Comparison of ENCODE assay signal across 1 cellular context in genomic region chr1:27858072-27858948, GRCh38.
A peak's percentile ranks its signal among the peaks of the same experiment; 100 is the strongest.
TF ChIP-seq lines count a peak whose summit lies in the region.

No MANE protein-coding gene starts in this region.

TF ChIP-seq in K562, 482 proteins besides CTCF, POLR2A, EP300 and RAD21 (continued from another document and continues in another):
- TF ChIP-seq, protein P1, sequence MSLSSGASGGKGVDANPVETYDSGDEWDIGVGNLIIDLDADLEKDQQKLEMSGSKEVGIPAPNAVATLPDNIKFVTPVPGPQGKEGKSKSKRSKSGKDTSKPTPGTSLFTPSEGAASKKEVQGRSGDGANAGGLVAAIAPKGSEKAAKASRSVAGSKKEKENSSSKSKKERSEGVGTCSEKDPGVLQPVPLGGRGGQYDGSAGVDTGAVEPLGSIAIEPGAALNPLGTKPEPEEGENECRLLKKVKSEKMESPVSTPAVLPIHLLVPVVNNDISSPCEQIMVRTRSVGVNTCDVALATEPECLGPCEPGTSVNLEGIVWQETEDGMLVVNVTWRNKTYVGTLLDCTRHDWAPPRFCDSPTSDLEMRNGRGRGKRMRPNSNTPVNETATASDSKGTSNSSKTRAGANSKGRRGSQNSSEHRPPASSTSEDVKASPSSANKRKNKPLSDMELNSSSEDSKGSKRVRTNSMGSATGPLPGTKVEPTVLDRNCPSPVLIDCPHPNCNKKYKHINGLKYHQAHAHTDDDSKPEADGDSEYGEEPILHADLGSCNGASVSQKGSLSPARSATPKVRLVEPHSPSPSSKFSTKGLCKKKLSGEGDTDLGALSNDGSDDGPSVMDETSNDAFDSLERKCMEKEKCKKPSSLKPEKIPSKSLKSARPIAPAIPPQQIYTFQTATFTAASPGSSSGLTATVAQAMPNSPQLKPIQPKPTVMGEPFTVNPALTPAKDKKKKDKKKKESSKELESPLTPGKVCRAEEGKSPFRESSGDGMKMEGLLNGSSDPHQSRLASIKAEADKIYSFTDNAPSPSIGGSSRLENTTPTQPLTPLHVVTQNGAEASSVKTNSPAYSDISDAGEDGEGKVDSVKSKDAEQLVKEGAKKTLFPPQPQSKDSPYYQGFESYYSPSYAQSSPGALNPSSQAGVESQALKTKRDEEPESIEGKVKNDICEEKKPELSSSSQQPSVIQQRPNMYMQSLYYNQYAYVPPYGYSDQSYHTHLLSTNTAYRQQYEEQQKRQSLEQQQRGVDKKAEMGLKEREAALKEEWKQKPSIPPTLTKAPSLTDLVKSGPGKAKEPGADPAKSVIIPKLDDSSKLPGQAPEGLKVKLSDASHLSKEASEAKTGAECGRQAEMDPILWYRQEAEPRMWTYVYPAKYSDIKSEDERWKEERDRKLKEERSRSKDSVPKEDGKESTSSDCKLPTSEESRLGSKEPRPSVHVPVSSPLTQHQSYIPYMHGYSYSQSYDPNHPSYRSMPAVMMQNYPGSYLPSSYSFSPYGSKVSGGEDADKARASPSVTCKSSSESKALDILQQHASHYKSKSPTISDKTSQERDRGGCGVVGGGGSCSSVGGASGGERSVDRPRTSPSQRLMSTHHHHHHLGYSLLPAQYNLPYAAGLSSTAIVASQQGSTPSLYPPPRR (CRISPR knock-in tag; IDR thresholded peaks at IDR 0.05; ENCODE audit: borderline replicate concordance) = no peak
- no peak for TF ChIP-seq PBX2 (CRISPR knock-in tag; IDR thresholded peaks at IDR 0.05; ENCODE audit: low read depth)
- TF ChIP-seq PBX2 (tag; conservative IDR thresholded peaks at IDR 0.05; ENCODE audit: low read depth) = no peak
- TF ChIP-seq SIX5 (IDR thresholded peaks at IDR 0.05; ENCODE audit: borderline replicate concordance in 1 of 2, insufficient read depth in 1 of 2, low read depth in 1 of 2, low read length in 2 of 2) = no peak
- peak; percentile 64; the same call in 1 of the 2 replicates for TF ChIP-seq ARID3A (IDR thresholded peaks at IDR 0.05; ENCODE audit: borderline replicate concordance, low read depth, low read length)
- no peak for TF ChIP-seq ZNF316 (IDR thresholded peaks at IDR 0.05)
- no peak for TF ChIP-seq RBM14 (IDR thresholded peaks at IDR 0.05; ENCODE audit: borderline replicate concordance, insufficient read depth, low read depth, low read length)
- no peak for TF ChIP-seq RERE (CRISPR knock-in tag; IDR thresholded peaks at IDR 0.05; ENCODE audit: borderline replicate concordance)
- no peak for TF ChIP-seq BRF2 (IDR thresholded peaks at IDR 0.05; ENCODE audit: borderline replicate concordance, insufficient read depth, insufficient read length)
- TF ChIP-seq ETV1 (tag; conservative IDR thresholded peaks at IDR 0.05; ENCODE audit: low read depth) = no peak
- no peak for TF ChIP-seq NFATC3 (IDR thresholded peaks at IDR 0.05)
- no peak for TF ChIP-seq ARID3B (CRISPR knock-in tag; IDR thresholded peaks at IDR 0.05; ENCODE audit: borderline replicate concordance)
- TF ChIP-seq U2AF1 (optimal IDR thresholded peaks at IDR 0.05; ENCODE audit: low read depth, low read length) = no peak
- TF ChIP-seq ZNF561 (CRISPR knock-in tag; conservative IDR thresholded peaks at IDR 0.05) = no peak
- no peak for TF ChIP-seq NFIX (CRISPR knock-in tag; IDR thresholded peaks at IDR 0.05; ENCODE audit: low read depth)
- no peak for TF ChIP-seq ZNF696 (CRISPR knock-in tag; conservative IDR thresholded peaks at IDR 0.05)
- no peak for TF ChIP-seq NRF1 (conservative IDR thresholded peaks at IDR 0.05 in 1 of 2, IDR thresholded peaks at IDR 0.05 in 1 of 2)
- TF ChIP-seq ZC3H4 (CRISPR knock-in tag; IDR thresholded peaks at IDR 0.05; ENCODE audit: borderline replicate concordance) = no peak
- TF ChIP-seq TBP (optimal IDR thresholded peaks at IDR 0.05; ENCODE audit: low read depth, low read length) = peak; percentile 21
- TF ChIP-seq ZNF224 (CRISPR knock-in tag; IDR thresholded peaks at IDR 0.05) = no peak
- no peak for TF ChIP-seq COPS2 (conservative IDR thresholded peaks at IDR 0.05)
- TF ChIP-seq, protein P2, sequence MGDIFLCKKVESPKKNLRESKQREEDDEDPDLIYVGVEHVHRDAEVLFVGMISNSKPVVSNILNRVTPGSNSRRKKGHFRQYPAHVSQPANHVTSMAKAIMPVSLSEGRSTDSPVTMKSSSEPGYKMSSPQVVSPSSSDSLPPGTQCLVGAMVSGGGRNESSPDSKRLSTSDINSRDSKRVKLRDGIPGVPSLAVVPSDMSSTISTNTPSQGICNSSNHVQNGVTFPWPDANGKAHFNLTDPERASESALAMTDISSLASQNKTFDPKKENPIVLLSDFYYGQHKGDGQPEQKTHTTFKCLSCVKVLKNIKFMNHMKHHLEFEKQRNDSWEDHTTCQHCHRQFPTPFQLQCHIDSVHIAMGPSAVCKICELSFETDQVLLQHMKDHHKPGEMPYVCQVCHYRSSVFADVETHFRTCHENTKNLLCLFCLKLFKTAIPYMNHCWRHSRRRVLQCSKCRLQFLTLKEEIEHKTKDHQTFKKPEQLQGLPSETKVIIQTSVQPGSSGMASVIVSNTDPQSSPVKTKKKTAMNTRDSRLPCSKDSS (IDR thresholded peaks at IDR 0.05; ENCODE audit: low read depth, partially characterized antibody) = no peak
- 0 out of 2 replicates have a peak, but pooled peaks have one; percentile 40 for TF ChIP-seq ETS1 (conservative IDR thresholded peaks at IDR 0.05; ENCODE audit: control insufficient read depth, low read depth, low read length)
- 0 out of 2 replicates have a peak, but pooled peaks have one; percentile 54 for TF ChIP-seq TCF7 (IDR thresholded peaks at IDR 0.05; ENCODE audit: borderline replicate concordance)
- no peak for TF ChIP-seq MEF2D (tag; conservative IDR thresholded peaks at IDR 0.05; ENCODE audit: low read depth)
- TF ChIP-seq GABPB2 (CRISPR knock-in tag; conservative IDR thresholded peaks at IDR 0.05) = no peak
